Comparison of ENCODE assay signal across 8 cellular contexts in genomic region chr4:15956179-15956850, GRCh38. TPM values are rescaled to one million over a fixed set of nuclear protein-coding genes. Genes with fewer than 3 reads are reported as not detected.
DNase-seq lines count a peak whose midpoint lies in the region; TF ChIP-seq lines count a peak whose summit lies in the region.

No MANE protein-coding gene starts in this region.

- H3K4me3 Mint-ChIP-seq in glutamatergic neuron (ENCODE audit: unreplicated experiment) (no peak overlapping the region), progenitor cell of endocrine pancreas (ENCODE audit: low read depth) (no peak overlapping the region)

- POLR2A ChIA-PET in HEK293 (lab: Yijun Ruan, JAX), result interaction anchor here (1.0 kb wide), 2 partner anchors 73 to 151 kb away, joined by 4 to 6 read pairs; no protein-coding TSS in a partner anchor

- H3K36me3 Mint-ChIP-seq in glutamatergic neuron (ENCODE audit: unreplicated experiment), result peaks cover 11% of the 10 kb centered on the region
- no peaks in the 10 kb centered on the region for H3K36me3 Mint-ChIP-seq in progenitor cell of endocrine pancreas (ENCODE audit: insufficient read depth)

- in situ Hi-C loops in SK-MEL-5 (cut with HindIII; ENCODE audit: low pct_unique_long_range_greater_than_20kb, low sequenced_read_pairs), result no loop called here

- H3K36me3 ChIP-seq in HEK293 (ENCODE audit: control insufficient read depth in 2 of 2, insufficient read depth in 1 of 2, low read length in 2 of 2) (no peaks in the 10 kb centered on the region), MG63 (no peaks in the 10 kb centered on the region)

- H3K4me1 ChIP-seq in HEK293 (ENCODE audit: control insufficient read depth, insufficient read depth, low read length), result no peaks in the 10 kb centered on the region

- H3K27me3 Mint-ChIP-seq in glutamatergic neuron (ENCODE audit: unreplicated experiment) (peaks cover 5% of the 10 kb centered on the region), progenitor cell of endocrine pancreas (no peaks in the 10 kb centered on the region)

- peaks cover 3% of the 10 kb centered on the region for H3K9me3 Mint-ChIP-seq in glutamatergic neuron (ENCODE audit: unreplicated experiment)
- H3K9me3 Mint-ChIP-seq in progenitor cell of endocrine pancreas (ENCODE audit: low read depth), result peaks cover 18% of the 10 kb centered on the region

- H3K27ac Mint-ChIP-seq in glutamatergic neuron (ENCODE audit: unreplicated experiment) (no peak overlapping the region), progenitor cell of endocrine pancreas (no peak overlapping the region)

- H3K4me1 Mint-ChIP-seq in glutamatergic neuron (ENCODE audit: low read depth, unreplicated experiment), result peaks cover 14% of the 10 kb centered on the region
- no peaks in the 10 kb centered on the region for H3K4me1 Mint-ChIP-seq in progenitor cell of endocrine pancreas (ENCODE audit: low read depth)

- CTCF ChIA-PET in HEK293 (lab: Yijun Ruan, JAX), result interaction anchor here (0.6 to 2.3 kb wide), 30 partner anchors 8 to 477 kb away, joined by 3 to 119 read pairs (median 4); no protein-coding TSS in a partner anchor

- H3K4me3 ChIP-seq in HEK293 (ENCODE audit: low read depth, low read length), result no peak overlapping the region
- H3K4me3 ChIP-seq in MG63, result no peak overlapping the region

- DNase-seq in MG63 (peak; percentile 35), SK-MEL-5 (ENCODE audit: low read depth, low spot score) (peak; percentile 84), glutamatergic neuron (peak; percentile 86), progenitor cell of endocrine pancreas (ENCODE audit: low spot score, unreplicated experiment) (peak; percentile 47), NCI-H1436 (lab: John Stamatoyannopoulos, UW) (no peak)
- DNase-seq in activated naive CD4-positive, alpha-beta T cell treated with Interleukin-2 at 50 U/mL for 16 hours, result peak; percentile 78

- TF ChIP-seq CTCF in GM12872 (IDR thresholded peaks at IDR 0.05; ENCODE audit: insufficient read depth, low read depth, low read length), result peak; percentile 97
- TF ChIP-seq CTCF in HEK293 (tag by site-specific recombination; IDR thresholded peaks at IDR 0.05), result peak; percentile 56
- TF ChIP-seq CTCF in glutamatergic neuron (IDR thresholded peaks at IDR 0.05; ENCODE audit: partially characterized antibody, unreplicated experiment), result peak; percentile 86
- peak; percentile 76 for TF ChIP-seq CTCF in progenitor cell of endocrine pancreas (IDR thresholded peaks at IDR 0.05; ENCODE audit: unreplicated experiment)

- no peak overlapping the region for H3K27ac ChIP-seq in HEK293 (ENCODE audit: extremely low read depth, low read depth, low read length)

- H3K9me3 ChIP-seq in HEK293 (ENCODE audit: control insufficient read depth, insufficient read depth, low read depth, low read length), result no peaks in the 10 kb centered on the region
- no peaks in the 10 kb centered on the region for H3K9me3 ChIP-seq in MG63

- no peaks in the 10 kb centered on the region for H3K27me3 ChIP-seq in MG63

TF ChIP-seq in HEK293, 187 proteins besides CTCF, POLR2A, EP300 and RAD21:
- TF ChIP-seq ZNF654 (tag by site-specific recombination; IDR thresholded peaks at IDR 0.05; ENCODE audit: low read depth), result peak; percentile 85
- TF ChIP-seq, protein P1, sequence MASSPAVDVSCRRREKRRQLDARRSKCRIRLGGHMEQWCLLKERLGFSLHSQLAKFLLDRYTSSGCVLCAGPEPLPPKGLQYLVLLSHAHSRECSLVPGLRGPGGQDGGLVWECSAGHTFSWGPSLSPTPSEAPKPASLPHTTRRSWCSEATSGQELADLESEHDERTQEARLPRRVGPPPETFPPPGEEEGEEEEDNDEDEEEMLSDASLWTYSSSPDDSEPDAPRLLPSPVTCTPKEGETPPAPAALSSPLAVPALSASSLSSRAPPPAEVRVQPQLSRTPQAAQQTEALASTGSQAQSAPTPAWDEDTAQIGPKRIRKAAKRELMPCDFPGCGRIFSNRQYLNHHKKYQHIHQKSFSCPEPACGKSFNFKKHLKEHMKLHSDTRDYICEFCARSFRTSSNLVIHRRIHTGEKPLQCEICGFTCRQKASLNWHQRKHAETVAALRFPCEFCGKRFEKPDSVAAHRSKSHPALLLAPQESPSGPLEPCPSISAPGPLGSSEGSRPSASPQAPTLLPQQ (tag by site-specific recombination; IDR thresholded peaks at IDR 0.05), result peak; percentile 24; the same call in 1 of the 2 replicates
- TF ChIP-seq ZNF426 (tag by site-specific recombination; IDR thresholded peaks at IDR 0.05), result no peak

RNA-seq across cellular contexts. Expression of gene FGFBP2, which starts 6.7 kb away (rescaled TPM):
- total RNA-seq in MG63 (2014; rRNA removed; shearing (Covaris generic); ENCODE audit: low replicate concordance), result not detected in 2 replicates
- total RNA-seq in SK-MEL-5 (2014; rRNA removed; shearing (Covaris generic)), result 14.5 and 15.4 TPM in 2 replicates
- polyA plus RNA-seq in SK-MEL-5 (2015; cell fraction: cytosol; rRNA removed), result 39.0 and 48.5 TPM in 2 replicates
- polyA plus RNA-seq in SK-MEL-5 (2015; cell fraction: nucleus; rRNA removed), result 5.2 and 5.4 TPM in 2 replicates
- total RNA-seq in glutamatergic neuron (ENCODE audit: unreplicated experiment) (not detected), progenitor cell of endocrine pancreas (not detected in 2 replicates)

RNA-seq across cellular contexts. Expression of gene FGFBP1, which starts 17.8 kb away (rescaled TPM):
- total RNA-seq in MG63 (2014; rRNA removed; shearing (Covaris generic); ENCODE audit: low replicate concordance), result not detected in 2 replicates
- total RNA-seq in SK-MEL-5 (2014; rRNA removed; shearing (Covaris generic)), result not detected in 2 replicates
- polyA plus RNA-seq in SK-MEL-5 (2015; cell fraction: cytosol; rRNA removed), result not detected in 2 replicates
- polyA plus RNA-seq in SK-MEL-5 (2015; cell fraction: nucleus; rRNA removed), result not detected in 2 replicates
- total RNA-seq in glutamatergic neuron (ENCODE audit: unreplicated experiment) (not detected), progenitor cell of endocrine pancreas (not detected in 2 replicates)

Comparison
In these comparisons a context has a peak if more than half of its experiments do, and no peak if none do; other contexts are left out.
1. RNA of gene FGFBP2, which starts 6.7 kb away (total RNA-seq): 14.5 to 15.4 TPM in SK-MEL-5; not detected in MG63, not detected in glutamatergic neuron (single experiment) and not detected in progenitor cell of endocrine pancreas; every median in the first group is over 10 times any median in the second.
2. Peak in every context shown above with its lines, with median percentiles within 50 percentile points of each other: CTCF ChIP-seq.